8 cellular contexts compared by ENCODE assay signal in genomic region chr11:96267490-96268010, GRCh38.
DNase-seq lines count a peak whose midpoint lies in the region; ATAC-seq and TF ChIP-seq lines count a peak whose summit lies in the region.

No MANE protein-coding gene starts in this region.

- peaks cover 2% of the 10 kb centered on the region; the same call in 1 of the 2 replicates for H3K4me1 ChIP-seq in H9 (ENCODE audit: insufficient read depth, low read length)
- peaks cover 0 to 16% (median 13%) of the 10 kb centered on the region in 4 donors for H3K4me1 ChIP-seq in sigmoid colon

- peak overlapping the region; percentile 89 for H3K27ac Mint-ChIP-seq in stimulated activated naive B cell treated with anti-CD40 and anti-IgM and Interleukin-4, amounts not matched to agents 10 μg/mL and 1 μg/mL and 100 μg/mL, for 72 hours
- 0 out of 7 replicates have a peak overlapping the region, but pooled peaks of 1 of the 3 experiments have one; percentile 75 for H3K27ac Mint-ChIP-seq in H9

- H3K36me3 Mint-ChIP-seq in stimulated activated naive B cell treated with anti-CD40 and anti-IgM and Interleukin-4, amounts not matched to agents 10 μg/mL and 1 μg/mL and 100 μg/mL, for 72 hours = peaks cover 24 to 39% of the 10 kb centered on the region in 2 donors
- H3K36me3 Mint-ChIP-seq in H9 (ENCODE audit: insufficient read depth in 1 of 3, low read depth in 3 of 3) = peaks cover 7 to 18% (median 7%) of the 10 kb centered on the region in 3 experiments; a peak in 6 of 7 replicates

- no peak overlapping the region for H2BK15ac ChIP-seq in H9 (ENCODE audit: low read depth, low read length)

- no peaks in the 10 kb centered on the region for H3K27me3 Mint-ChIP-seq in stimulated activated naive B cell treated with anti-CD40 and anti-IgM and Interleukin-4, amounts not matched to agents 10 μg/mL and 1 μg/mL and 100 μg/mL, for 72 hours
- H3K27me3 Mint-ChIP-seq in H9 (ENCODE audit: low read depth) = no peaks in the 10 kb centered on the region

- no peak overlapping the region for H2AK5ac ChIP-seq in H9 (ENCODE audit: insufficient read length, low read length)

- ATAC-seq in GM18498 (IDR thresholded peaks at IDR 0.05; ENCODE audit: unreplicated experiment) (peak; percentile 96), GM21786 (IDR thresholded peaks at IDR 0.05; ENCODE audit: unreplicated experiment) (peak; percentile 97)
- peak; percentile 99 for ATAC-seq in stimulated activated naive B cell treated with anti-CD40 and anti-IgM and Interleukin-4, amounts not matched to agents 10 μg/mL and 1 μg/mL and 100 μg/mL, for 72 hours (replicated peaks)

- no peak overlapping the region for H2AFZ ChIP-seq in H9 (ENCODE audit: low read length)

- TF ChIP-seq CTCF in H9 (conservative IDR thresholded peaks at IDR 0.05) = no peak
- no peak for TF ChIP-seq CTCF in sigmoid colon (IDR thresholded peaks at IDR 0.05)

- peak overlapping the region; percentile 20 for H3K27ac ChIP-seq in epithelial cell of prostate
- no peak overlapping the region for H3K27ac ChIP-seq in H9 (ENCODE audit: insufficient read length, low read depth, low read length)
- peak overlapping the region in 1 of 4 donors; percentile 31 for H3K27ac ChIP-seq in sigmoid colon

- H3K14ac ChIP-seq in H9 (ENCODE audit: insufficient read depth, low read length) = no peak overlapping the region

- no peak overlapping the region for H3K9ac ChIP-seq in H9 (ENCODE audit: extremely low read depth, insufficient read length, low read length)

- no peak overlapping the region for H4K8ac ChIP-seq in H9 (replicated peaks; ENCODE audit: insufficient read length, low read depth, low read length)

- no peaks in the 10 kb centered on the region for H3K79me2 ChIP-seq in H9 (ENCODE audit: insufficient read depth, low read length)

- H3K9me3 Mint-ChIP-seq in stimulated activated naive B cell treated with anti-CD40 and anti-IgM and Interleukin-4, amounts not matched to agents 10 μg/mL and 1 μg/mL and 100 μg/mL, for 72 hours = peaks cover 7 to 9% of the 10 kb centered on the region in 2 donors
- peaks cover 3 to 7% of the 10 kb centered on the region in 2 experiments; a peak in 4 of 5 replicates for H3K9me3 Mint-ChIP-seq in H9

- H2BK120ac ChIP-seq in H9 (ENCODE audit: low read depth, low read length, poor library complexity, severe bottlenecking) = no peak overlapping the region

- H2BK12ac ChIP-seq in H9 (ENCODE audit: insufficient read length, low read depth, low read length) = no peak overlapping the region

- H3K9me3 ChIP-seq in H9 (ENCODE audit: control insufficient read depth, low read depth, low read length) (no peaks in the 10 kb centered on the region), sigmoid colon (no peaks in the 10 kb centered on the region)

- no peak for TF ChIP-seq POLR2A in sigmoid colon (IDR thresholded peaks at IDR 0.05)

- H3T11ph ChIP-seq in H9 (ENCODE audit: low read length) = no peak overlapping the region

- no peak for TF ChIP-seq EP300 in sigmoid colon (IDR thresholded peaks at IDR 0.05)

- H3K18ac ChIP-seq in H9 (ENCODE audit: insufficient read length, low read depth, low read length) = no peak overlapping the region

- no peak overlapping the region for H2BK20ac ChIP-seq in H9 (ENCODE audit: low read depth, low read length, poor library complexity, severe bottlenecking)

- H3K4me2 ChIP-seq in H9 (ENCODE audit: insufficient read depth, insufficient read length, low read length) = no peak overlapping the region

- WGBS in H9 (ENCODE audit: extremely low coverage, insufficient read length, low lambda C conversion rate) = no CpG with 5 or more reads among the region's 2 CpGs
- WGBS in sigmoid colon, 2 donors = 41 to 77% methylated on average over 2 of the region's 2 CpGs

- H3K4me3 ChIP-seq in sigmoid colon = no peak overlapping the region

- H3K4ac ChIP-seq in H9 (ENCODE audit: low read depth, low read length) = no peak overlapping the region

- no peak overlapping the region for H2BK5ac ChIP-seq in H9 (ENCODE audit: insufficient read length, low read length)

- H4K20me1 ChIP-seq in H9 (ENCODE audit: control insufficient read depth, insufficient read depth, insufficient read length) = no peaks in the 10 kb centered on the region

- peak; percentile 31 for DNase-seq in OCI-M1 (lab: John Stamatoyannopoulos, UW)
- no peak for DNase-seq in epithelial cell of prostate (ENCODE audit: low read depth, low spot score)
- peak; percentile 67 for DNase-seq in stimulated activated naive B cell treated with anti-CD40 and anti-IgM and Interleukin-4, amounts not matched to agents 10 μg/mL and 1 μg/mL and 100 μg/mL, for 72 hours
- no peak for DNase-seq in NCI-H128 (lab: John Stamatoyannopoulos, UW; ENCODE audit: unreplicated experiment)
- no peak for DNase-seq in H9
- no peak for DNase-seq in sigmoid colon

- H3K23ac ChIP-seq in H9 (ENCODE audit: insufficient read length, low read depth, low read length) = no peak overlapping the region

- H3K27me3 ChIP-seq in H9 (ENCODE audit: insufficient read depth, low read length) (no peaks in the 10 kb centered on the region), sigmoid colon (no peaks in the 10 kb centered on the region)

- H3K36me3 ChIP-seq in sigmoid colon = peaks cover 0 to 5% (median 0%) of the 10 kb centered on the region in 4 donors

- H3K56ac ChIP-seq in H9 (ENCODE audit: insufficient read length, low read depth, low read length) = no peak overlapping the region

- peak overlapping the region; percentile 75 for H3K4me3 Mint-ChIP-seq in stimulated activated naive B cell treated with anti-CD40 and anti-IgM and Interleukin-4, amounts not matched to agents 10 μg/mL and 1 μg/mL and 100 μg/mL, for 72 hours
- no peak overlapping the region for H3K4me3 Mint-ChIP-seq in H9

- H3K79me1 ChIP-seq in H9 (ENCODE audit: insufficient read depth, low read depth, low read length, poor library complexity, severe bottlenecking) = peaks cover 3% of the 10 kb centered on the region

- no peak overlapping the region for H4K5ac ChIP-seq in H9 (ENCODE audit: insufficient read length, low read depth, low read length)

- no peak overlapping the region for H4K91ac ChIP-seq in H9 (ENCODE audit: insufficient read length, low read depth, low read length)

- peaks cover 40 to 81% of the 10 kb centered on the region in 2 donors for H3K4me1 Mint-ChIP-seq in stimulated activated naive B cell treated with anti-CD40 and anti-IgM and Interleukin-4, amounts not matched to agents 10 μg/mL and 1 μg/mL and 100 μg/mL, for 72 hours
- peaks cover 18 to 20% of the 10 kb centered on the region in 2 experiments for H3K4me1 Mint-ChIP-seq in H9

- intact Hi-C loops in sigmoid colon (cut with DNase I) = no loop called here

- no peaks in the 10 kb centered on the region for H3K23me2 ChIP-seq in H9 (ENCODE audit: insufficient read length, low read depth, low read length, poor library complexity, severe bottlenecking)

Comparison
In these comparisons a context has a peak if more than half of its experiments do, and no peak if none do; other contexts are left out.
1. DNase-seq: peak in OCI-M1 (single experiment) and stimulated activated naive B cell treated with anti-CD40 and anti-IgM and Interleukin-4, amounts not matched to agents 10 μg/mL and 1 μg/mL and 100 μg/mL, for 72 hours (single experiment); none in epithelial cell of prostate (single experiment), NCI-H128 (single experiment), H9 (single experiment) and sigmoid colon (single experiment).
2. H3K4me3 Mint-ChIP-seq: peak in stimulated activated naive B cell treated with anti-CD40 and anti-IgM and Interleukin-4, amounts not matched to agents 10 μg/mL and 1 μg/mL and 100 μg/mL, for 72 hours (2 of 2); none in H9 (0 of 2).
3. Peak in every context shown above with its lines, with median percentiles within 50 percentile points of each other: ATAC-seq.